10 cellular contexts compared by ENCODE assay signal in the genomic region with DNA sequence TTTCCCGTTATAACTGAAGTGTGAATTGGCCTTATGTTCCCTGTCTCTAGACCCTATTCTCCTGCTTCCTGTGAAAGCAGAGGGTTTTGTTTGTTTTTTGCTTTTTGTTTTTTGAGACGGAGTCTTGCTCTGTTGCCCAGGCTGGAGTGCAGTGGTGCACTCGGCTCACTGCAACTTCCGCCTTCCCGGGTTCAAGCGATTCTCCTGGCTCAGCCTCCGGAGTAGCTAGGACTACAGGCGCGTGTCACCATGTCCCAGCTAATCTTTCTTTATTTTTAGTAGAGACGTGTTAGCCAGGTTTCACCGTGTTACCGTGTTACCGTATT. TPM values are rescaled to one million over a fixed set of nuclear protein-coding genes. Genes with fewer than 3 reads are reported as not detected.
DNase-seq lines count a peak whose midpoint lies in the region; ATAC-seq and TF ChIP-seq lines count a peak whose summit lies in the region.
"Had no signal": no experiment of that assay in that cellular context is flagged by ENCODE, and none has a peak within 500 bp of the region (broad histone marks: within the 10 kb centered on the region; RNA-seq: fewer than 3 reads in every experiment).

No MANE protein-coding gene starts in this region.

- H3K4me3 Mint-ChIP-seq in stimulated activated naive CD8-positive, alpha-beta T cell treated with anti-CD3 and anti-CD28 coated beads, Interleukin-15, Interleukin-2, amounts not matched to agents 100 ng/mL and 50 ng/mL, for 24 hours = peak overlapping the region; percentile 32
- peak overlapping the region; percentile 38 for H3K4me3 Mint-ChIP-seq in endothelial cell (ENCODE audit: unreplicated experiment)

- peak overlapping the region; percentile 57 to 74 for H3K4me3 ChIP-seq in muscle layer of duodenum (ENCODE audit: low read depth in 1 of 2, low read length in 2 of 2)
- peak overlapping the region; percentile 45 to 71 for H3K4me3 ChIP-seq in vagina

- H3K9me3 Mint-ChIP-seq in stimulated activated naive CD8-positive, alpha-beta T cell treated with anti-CD3 and anti-CD28 coated beads, Interleukin-15, Interleukin-2, amounts not matched to agents 100 ng/mL and 50 ng/mL, for 24 hours = no peaks in the 10 kb centered on the region
- H3K9me3 Mint-ChIP-seq in endothelial cell (ENCODE audit: unreplicated experiment) = no peaks in the 10 kb centered on the region

- TF ChIP-seq CTCF in endothelial cell (IDR thresholded peaks at IDR 0.05; ENCODE audit: unreplicated experiment) = no peak
- TF ChIP-seq CTCF in vagina (IDR thresholded peaks at IDR 0.05) = no peak

- H3K4me1 Mint-ChIP-seq in stimulated activated naive CD8-positive, alpha-beta T cell treated with anti-CD3 and anti-CD28 coated beads, Interleukin-15, Interleukin-2, amounts not matched to agents 100 ng/mL and 50 ng/mL, for 24 hours (ENCODE audit: low read depth) = peaks cover 9% of the 10 kb centered on the region
- peaks cover 5% of the 10 kb centered on the region for H3K4me1 Mint-ChIP-seq in endothelial cell (ENCODE audit: unreplicated experiment)

- ATAC-seq in stimulated activated naive CD8-positive, alpha-beta T cell treated with anti-CD3 and anti-CD28 coated beads, Interleukin-15, Interleukin-2, amounts not matched to agents 100 U/mL and 50 U/mL, for 24 hours = no peak

- H3K4me1 ChIP-seq in muscle layer of duodenum (ENCODE audit: control insufficient read depth in 1 of 2, insufficient read depth in 2 of 2, low read length in 2 of 2) = peaks cover 4 to 15% of the 10 kb centered on the region in 2 donors
- H3K4me1 ChIP-seq in vagina = peaks cover 14% of the 10 kb centered on the region

- no peak overlapping the region for H3K27ac Mint-ChIP-seq in stimulated activated naive CD8-positive, alpha-beta T cell treated with anti-CD3 and anti-CD28 coated beads, Interleukin-15, Interleukin-2, amounts not matched to agents 100 ng/mL and 50 ng/mL, for 24 hours
- H3K27ac Mint-ChIP-seq in endothelial cell (ENCODE audit: unreplicated experiment) = no peak overlapping the region

- intact Hi-C loops in vagina (cut with DNase I) = no loop called here

- peaks cover 11% of the 10 kb centered on the region for H3K36me3 Mint-ChIP-seq in stimulated activated naive CD8-positive, alpha-beta T cell treated with anti-CD3 and anti-CD28 coated beads, Interleukin-15, Interleukin-2, amounts not matched to agents 100 ng/mL and 50 ng/mL, for 24 hours (ENCODE audit: low read depth)
- H3K36me3 Mint-ChIP-seq in endothelial cell (ENCODE audit: low read depth, unreplicated experiment) = peaks cover 16% of the 10 kb centered on the region

- H3K36me3 ChIP-seq in muscle layer of duodenum (ENCODE audit: control insufficient read depth in 1 of 2, insufficient read depth in 2 of 2, low read length in 2 of 2) (peaks cover 5 to 19% of the 10 kb centered on the region in 2 donors), vagina (peaks cover 0 to 10% of the 10 kb centered on the region in 2 donors)

- no peaks in the 10 kb centered on the region for H3K9me3 ChIP-seq in muscle layer of duodenum (ENCODE audit: control insufficient read depth in 1 of 2, low read length in 2 of 2)
- no peaks in the 10 kb centered on the region for H3K9me3 ChIP-seq in vagina

- H3K27ac ChIP-seq in muscle layer of duodenum (ENCODE audit: low read length) (no peak overlapping the region), vagina (no peak overlapping the region)

- DNase-seq in stimulated activated naive CD8-positive, alpha-beta T cell treated with anti-CD3 and anti-CD28 coated beads, Interleukin-15, Interleukin-2, amounts not matched to agents 100 U/mL and 50 U/mL, for 24 hours = no peak
- DNase-seq in endothelial cell (ENCODE audit: low spot score) = no peak
- DNase-seq in vagina (ENCODE audit: extremely low spot score in 2 of 2) = no peak
- no peak for DNase-seq in NCI-H748 (lab: John Stamatoyannopoulos, UW; ENCODE audit: unreplicated experiment)
- no peak for DNase-seq in GM19238 (ENCODE audit: insufficient read length, low spot score)
- no peak for DNase-seq in SIG-M5 treated with dmso at 0.1 percent for 504 hours (lab: John Stamatoyannopoulos, UW; ENCODE audit: unreplicated experiment)
- DNase-seq: DND-41 had no signal

- no peaks in the 10 kb centered on the region for H3K27me3 Mint-ChIP-seq in stimulated activated naive CD8-positive, alpha-beta T cell treated with anti-CD3 and anti-CD28 coated beads, Interleukin-15, Interleukin-2, amounts not matched to agents 100 ng/mL and 50 ng/mL, for 24 hours
- peaks cover 6% of the 10 kb centered on the region for H3K27me3 Mint-ChIP-seq in endothelial cell (ENCODE audit: unreplicated experiment)

- no peak for TF ChIP-seq POLR2A in vagina (IDR thresholded peaks at IDR 0.05)

- H3K27me3 ChIP-seq in muscle layer of duodenum (ENCODE audit: low read depth, low read length) = no peaks in the 10 kb centered on the region
- no peaks in the 10 kb centered on the region for H3K27me3 ChIP-seq in vagina

RNA-seq across cellular contexts. Expression of gene GNMT, which starts 0.7 kb away (rescaled TPM):
- total RNA-seq in endothelial cell (ENCODE audit: unreplicated experiment) (0.59 TPM), vagina (1.5 TPM)

RNA-seq across cellular contexts. Expression of gene PEX6, which starts 19.1 kb away (rescaled TPM):
- total RNA-seq in endothelial cell (ENCODE audit: unreplicated experiment) = 26.1 TPM
- total RNA-seq in vagina = 19.6 TPM

RNA-seq across cellular contexts. Expression of gene PPP2R5D, which starts 24.5 kb away (rescaled TPM):
- total RNA-seq in endothelial cell (ENCODE audit: unreplicated experiment) (58.0 TPM), vagina (26.3 TPM)

RNA-seq across cellular contexts. Expression of gene CNPY3, which starts 30.6 kb away (rescaled TPM):
- 106 TPM for total RNA-seq in endothelial cell (ENCODE audit: unreplicated experiment)
- 30.2 TPM for total RNA-seq in vagina

RNA-seq across cellular contexts. Expression of gene PTCRA, which starts 44.0 kb away (rescaled TPM):
- not detected for total RNA-seq in endothelial cell (ENCODE audit: unreplicated experiment)
- not detected for total RNA-seq in vagina
- total RNA-seq: cerebellum had no signal
